In genomic region chr11:20547411-20547810, GRCh38 we compare ENCODE assay signal across 11 cellular contexts. TPM values are rescaled to one million over a fixed set of nuclear protein-coding genes. Genes with fewer than 3 reads are reported as not detected.
"Had no signal": no experiment of that assay in that cellular context is flagged by ENCODE, and none has a peak within 500 bp of the region (broad histone marks: within the 10 kb centered on the region; RNA-seq: fewer than 3 reads in every experiment).

No MANE protein-coding gene starts in this region.

- H3K4me1 ChIP-seq: HAP-1 had no signal

- H3K9me3 ChIP-seq: HAP-1 had no signal

- H3K36me3 ChIP-seq: HAP-1 had no signal

- H3K4me3 ChIP-seq: GM23248, HAP-1 had no signal

- H2AFZ ChIP-seq: GM23248 had no signal

- DNase-seq: GM23248, GOT3, H7, HFFc6, KG1 had no signal

- ATAC-seq: HCT116 had no signal

- H3K27ac ChIP-seq: GM23248 had no signal

- H3K9ac ChIP-seq: GM23248 had no signal

- FAIRE-seq: HTR-8/SVneo had no signal

RNA-seq across cellular contexts. Expression of gene SLC6A5, which starts 52.0 kb away (rescaled TPM):
- total RNA-seq: GM23248, H4, H7, HFFc6, HT-29 had no signal
- polyA plus RNA-seq: GM23248, IgD-negative memory B cell had no signal
